ENCODE assay signal across 1 cellular context in the genomic region with DNA sequence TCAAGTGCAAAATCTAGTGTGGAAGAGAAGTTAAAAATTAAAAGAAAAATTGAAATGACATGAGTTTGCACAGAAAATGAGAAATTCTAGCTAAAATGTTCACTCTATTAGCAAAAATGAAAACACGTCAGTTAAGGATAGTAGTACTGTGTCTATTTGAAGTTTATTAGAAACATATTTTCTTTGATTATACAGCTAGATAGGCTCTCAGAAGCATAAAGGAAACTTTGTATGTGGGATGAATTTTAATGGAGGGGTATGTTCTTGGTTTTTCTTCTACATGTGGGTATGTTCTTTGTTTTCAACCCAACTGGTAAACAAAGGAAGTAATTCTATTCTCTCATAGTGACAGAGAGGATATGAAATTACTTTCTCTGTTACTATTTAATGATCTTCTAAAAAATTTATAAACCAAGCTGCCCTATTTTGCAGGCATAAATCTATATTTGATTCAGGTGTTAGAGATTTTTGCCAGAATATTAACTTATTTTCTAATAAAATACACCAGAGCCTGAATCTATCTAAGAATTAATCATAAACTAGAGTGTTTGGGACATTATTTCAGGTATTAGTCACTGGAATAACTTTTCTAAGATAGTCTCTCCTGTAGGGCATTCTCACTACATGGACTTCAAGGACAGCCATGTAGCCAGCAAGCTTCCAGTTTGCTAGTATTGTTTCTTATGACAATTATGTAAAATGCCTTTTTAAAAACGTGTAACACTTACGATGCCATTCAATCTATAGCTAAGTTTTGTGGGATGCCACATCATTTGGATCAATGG.
TF ChIP-seq lines count a peak whose summit lies in the region.

No MANE protein-coding gene starts in this region.

TF ChIP-seq in IMR-90, 13 proteins besides CTCF, POLR2A, EP300 and RAD21:
- no peak for TF ChIP-seq MXI1 (IDR thresholded peaks at IDR 0.05; ENCODE audit: borderline replicate concordance, low read depth, low read length)
- no peak for TF ChIP-seq RFX5 (IDR thresholded peaks at IDR 0.05; ENCODE audit: low read depth, low read length)
